ENCODE assay signal across 15 cellular contexts in genomic region chr7:111290982-111291381, GRCh38.
A peak's percentile ranks its signal among the peaks of the same experiment; 100 is the strongest.
DNase-seq lines count a peak whose midpoint lies in the region; ATAC-seq and TF ChIP-seq lines count a peak whose summit lies in the region.
"Had no signal": no experiment of that assay in that cellular context is flagged by ENCODE, and none has a peak within 500 bp of the region (broad histone marks: within the 10 kb centered on the region; RNA-seq: fewer than 3 reads in every experiment).

No MANE protein-coding gene starts in this region.

- H3K36me3 Mint-ChIP-seq in mesothelial cell of epicardium: peaks cover 15% of the 10 kb centered on the region
- H3K36me3 Mint-ChIP-seq in activated naive CD4-positive, alpha-beta T cell treated with anti-CD3 and anti-CD28 coated beads, Interleukin-2, amount 50 U/mL, for 72 hours: peaks cover 4 to 22% of the 10 kb centered on the region in 2 donors

- H3K4me1 Mint-ChIP-seq in mesothelial cell of epicardium: peaks cover 29% of the 10 kb centered on the region
- H3K4me1 Mint-ChIP-seq: B cell had no signal

- H3K27me3 ChIP-seq in adipocyte (replicated peaks; ENCODE audit: control insufficient read depth, insufficient read depth, low read length): no peaks in the 10 kb centered on the region
- H3K27me3 ChIP-seq: BLaER1 treated with 17β-estradiol and CSF1 and Interleukin-3, amounts not matched to agents 10 nM and 100 nM had no signal

- no peak overlapping the region for H3K9ac ChIP-seq in adipocyte (ENCODE audit: low read length)
- H3K9ac ChIP-seq: BLaER1 treated with 17β-estradiol and CSF1 and Interleukin-3, amounts not matched to agents 10 nM and 100 nM had no signal

- peak overlapping the region; percentile 16 for H3K27ac Mint-ChIP-seq in mesothelial cell of epicardium
- H3K27ac Mint-ChIP-seq in activated naive CD4-positive, alpha-beta T cell treated with anti-CD3 and anti-CD28 coated beads, Interleukin-2, amount 50 U/mL, for 72 hours: no peak overlapping the region
- H3K27ac Mint-ChIP-seq: B cell; CD8-positive, alpha-beta T cell; HFFc6 had no signal

- DNase-seq in left ventricle myocardium superior (no peak), Right ventricle myocardium superior (no peak), adipocyte (ENCODE audit: low read depth) (peak; percentile 11), mesothelial cell of epicardium (ENCODE audit: low spot score in 2 of 2, unreplicated experiment in 2 of 2) (no peak), NOMO-1 treated with dmso at 0.1 percent for 144 hours (lab: John Stamatoyannopoulos, UW; ENCODE audit: unreplicated experiment) (no peak), dermis blood vessel endothelial cell (no peak)
- DNase-seq in activated naive CD4-positive, alpha-beta T cell treated with anti-CD3 and anti-CD28 coated beads, Interleukin-2, amount 50 U/mL, for 72 hours (ENCODE audit: low spot score in 2 of 2): no peak
- DNase-seq: Calu3; CD8-positive, alpha-beta T cell; GOT3; H7; HFFc6 had no signal

- no peak for TF ChIP-seq CTCF in mesothelial cell of epicardium (IDR thresholded peaks at IDR 0.05; ENCODE audit: unreplicated experiment)

- H3K9me3 ChIP-seq in adipocyte (ENCODE audit: control insufficient read depth, low read length): no peaks in the 10 kb centered on the region

- H3K27me3 Mint-ChIP-seq in mesothelial cell of epicardium (ENCODE audit: low read depth): no peaks in the 10 kb centered on the region
- H3K27me3 Mint-ChIP-seq: B cell had no signal

- intact Hi-C loops in left ventricle myocardium superior (cut with micrococcal nuclease): no loop called here
- intact Hi-C loops in Right ventricle myocardium superior (cut with DNase I): no loop called here

- H3K4me3 Mint-ChIP-seq in mesothelial cell of epicardium: no peak overlapping the region
- H3K4me3 Mint-ChIP-seq: B cell; CD8-positive, alpha-beta T cell; HFFc6 had no signal

- ATAC-seq in left ventricle myocardium superior: peak; percentile 29
- no peak for ATAC-seq in Right ventricle myocardium superior (ENCODE audit: poor library complexity)
- ATAC-seq in activated naive CD4-positive, alpha-beta T cell treated with anti-CD3 and anti-CD28 coated beads, Interleukin-2, amount 50 U/mL, for 72 hours: no peak
- ATAC-seq: CD8-positive, alpha-beta T cell; HCT116 had no signal

- no peaks in the 10 kb centered on the region for H3K36me3 ChIP-seq in adipocyte (ENCODE audit: control insufficient read depth, insufficient read depth, low read length, severe bottlenecking)
- H3K36me3 ChIP-seq: BLaER1 treated with 17β-estradiol and CSF1 and Interleukin-3, amounts not matched to agents 10 nM and 100 nM had no signal

- peaks cover 26% of the 10 kb centered on the region for H3K4me1 ChIP-seq in adipocyte (ENCODE audit: control insufficient read depth, insufficient read depth, low read length)
- H3K4me1 ChIP-seq: BLaER1 treated with 17β-estradiol and CSF1 and Interleukin-3, amounts not matched to agents 10 nM and 100 nM had no signal

- peaks cover 8% of the 10 kb centered on the region for H3K9me3 Mint-ChIP-seq in mesothelial cell of epicardium
- no peaks in the 10 kb centered on the region for H3K9me3 Mint-ChIP-seq in activated naive CD4-positive, alpha-beta T cell treated with anti-CD3 and anti-CD28 coated beads, Interleukin-2, amount 50 U/mL, for 72 hours
- H3K9me3 Mint-ChIP-seq: HFFc6 had no signal

- no peak overlapping the region for H3K4me3 ChIP-seq in adipocyte (ENCODE audit: low read length)
- H3K4me3 ChIP-seq: BLaER1 treated with 17β-estradiol and CSF1 and Interleukin-3, amounts not matched to agents 10 nM and 100 nM had no signal
